ENCODE assay signal across 1 cellular context in genomic region chr13:52899206-52899605, GRCh38.
A peak's percentile ranks its signal among the peaks of the same experiment; 100 is the strongest.
TF ChIP-seq lines count a peak whose summit lies in the region.

No MANE protein-coding gene starts in this region.

TF ChIP-seq in GM23338, 12 proteins besides CTCF, POLR2A, EP300 and RAD21 (continued from another document):
- TF ChIP-seq ZNF462 (CRISPR knock-in tag; IDR thresholded peaks at IDR 0.05) (0 out of 2 replicates have a peak, but pooled peaks have one; percentile 17), NANOG (IDR thresholded peaks at IDR 0.05; ENCODE audit: borderline replicate concordance) (no peak), JUNB (IDR thresholded peaks at IDR 0.05; ENCODE audit: unreplicated experiment) (no peak)
